In the genomic region with DNA sequence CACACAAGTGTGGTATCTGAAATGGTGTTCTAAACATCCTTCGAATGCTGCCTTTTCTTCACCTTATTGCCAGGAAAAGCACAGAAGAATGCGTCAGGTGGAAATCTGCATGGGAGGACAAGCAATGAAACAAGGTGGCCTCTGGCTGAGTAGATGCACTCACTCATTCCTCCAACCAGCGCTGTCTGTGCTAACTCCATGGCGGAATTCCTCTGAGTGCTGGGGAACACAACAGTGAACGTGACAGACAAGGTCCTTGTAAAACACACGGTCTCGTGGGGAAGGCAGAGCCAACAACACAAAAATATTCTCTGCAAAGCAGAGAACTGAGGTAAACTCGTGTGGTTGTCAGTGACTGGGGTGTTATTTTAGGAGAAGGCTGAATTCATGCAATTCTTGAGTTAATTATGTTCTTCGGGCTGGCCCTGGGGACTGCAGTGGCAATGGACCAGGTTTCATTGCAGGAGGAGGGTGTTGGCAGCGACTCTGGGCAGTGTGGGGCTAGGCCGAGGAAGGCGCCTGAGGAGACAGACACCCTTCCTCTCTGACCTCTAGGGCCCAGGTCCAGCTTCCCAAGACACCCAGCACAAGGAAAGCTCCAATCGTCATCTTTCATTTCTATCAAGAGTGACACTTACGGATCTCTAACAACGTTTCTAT, we compare ENCODE assay signal across 14 cellular contexts.
"Had no signal": no experiment of that assay in that cellular context is flagged by ENCODE, and none has a peak within 500 bp of the region (broad histone marks: within the 10 kb centered on the region; RNA-seq: fewer than 3 reads in every experiment).

No MANE protein-coding gene starts in this region.

- H3K27me3 ChIP-seq: ovary, upper lobe of left lung had no signal

- DNase-seq: activated CD4-positive, alpha-beta T cell treated with anti-CD3 and anti-CD28 coated beads for 1 hour; activated CD4-positive, alpha-beta T cell treated with anti-CD3 and anti-CD28 coated beads, Interleukin-2, amount 50 U/mL, for 48 hours; activated CD8-positive, alpha-beta memory T cell treated with anti-CD3 and anti-CD28 coated beads, Interleukin-2, amount 10 ng/mL, durations not matched to agents 7 days and 5 days; activated gamma-delta T cell; activated T-cell treated with anti-CD3 and anti-CD28 coated beads, Interleukin-2, amount 50 U/mL, for 24 hours; left colon; nephron progenitor cell; ovary; retina; substantia nigra; upper lobe of left lung had no signal

- H3K27me3 Mint-ChIP-seq: activated CD8-positive, alpha-beta memory T cell treated with anti-CD3 and anti-CD28 coated beads, Interleukin-2, amount 10 ng/mL, durations not matched to agents 7 days and 5 days; activated naive CD8-positive, alpha-beta T cell; activated T-cell treated with anti-CD3 and anti-CD28 coated beads, Interleukin-2, amount 50 U/mL, for 24 hours; memory B cell; stimulated activated memory B cell treated with anti-CD40 and anti-IgM and Interleukin-4, amounts not matched to agents 10 μg/mL and 1 μg/mL and 100 μg/mL, for 72 hours had no signal

- H3K9me3 Mint-ChIP-seq: activated T-cell treated with anti-CD3 and anti-CD28 coated beads, Interleukin-2, amount 50 U/mL, for 24 hours; nephron progenitor cell; stimulated activated memory B cell treated with anti-CD40 and anti-IgM and Interleukin-4, amounts not matched to agents 10 μg/mL and 1 μg/mL and 100 μg/mL, for 72 hours had no signal

- H3K9me3 ChIP-seq: ovary, upper lobe of left lung had no signal

- ATAC-seq: activated CD8-positive, alpha-beta memory T cell treated with anti-CD3 and anti-CD28 coated beads, Interleukin-2, amount 10 ng/mL, durations not matched to agents 7 days and 5 days; left colon had no signal

- H3K36me3 ChIP-seq: ovary, upper lobe of left lung had no signal

- H3K4me1 ChIP-seq: upper lobe of left lung had no signal

- H3K4me3 Mint-ChIP-seq: activated CD8-positive, alpha-beta memory T cell treated with anti-CD3 and anti-CD28 coated beads, Interleukin-2, amount 10 ng/mL, durations not matched to agents 7 days and 5 days; activated naive CD8-positive, alpha-beta T cell; activated T-cell treated with anti-CD3 and anti-CD28 coated beads, Interleukin-2, amount 50 U/mL, for 24 hours; memory B cell; nephron progenitor cell; stimulated activated memory B cell treated with anti-CD40 and anti-IgM and Interleukin-4, amounts not matched to agents 10 μg/mL and 1 μg/mL and 100 μg/mL, for 72 hours had no signal

- H3K36me3 Mint-ChIP-seq: activated CD8-positive, alpha-beta memory T cell treated with anti-CD3 and anti-CD28 coated beads, Interleukin-2, amount 10 ng/mL, durations not matched to agents 7 days and 5 days; stimulated activated memory B cell treated with anti-CD40 and anti-IgM and Interleukin-4, amounts not matched to agents 10 μg/mL and 1 μg/mL and 100 μg/mL, for 72 hours had no signal

- H3K4me1 Mint-ChIP-seq: activated CD8-positive, alpha-beta memory T cell treated with anti-CD3 and anti-CD28 coated beads, Interleukin-2, amount 10 ng/mL, durations not matched to agents 7 days and 5 days; memory B cell; stimulated activated memory B cell treated with anti-CD40 and anti-IgM and Interleukin-4, amounts not matched to agents 10 μg/mL and 1 μg/mL and 100 μg/mL, for 72 hours had no signal

- H3K27ac Mint-ChIP-seq: activated CD8-positive, alpha-beta memory T cell treated with anti-CD3 and anti-CD28 coated beads, Interleukin-2, amount 10 ng/mL, durations not matched to agents 7 days and 5 days; activated naive CD8-positive, alpha-beta T cell; activated T-cell treated with anti-CD3 and anti-CD28 coated beads, Interleukin-2, amount 50 U/mL, for 24 hours; memory B cell; nephron progenitor cell; stimulated activated memory B cell treated with anti-CD40 and anti-IgM and Interleukin-4, amounts not matched to agents 10 μg/mL and 1 μg/mL and 100 μg/mL, for 72 hours had no signal

- H3K27ac ChIP-seq: ovary, upper lobe of left lung had no signal

- H3K4me3 ChIP-seq: ovary, upper lobe of left lung had no signal
